9 cellular contexts compared by ENCODE assay signal in the genomic region with DNA sequence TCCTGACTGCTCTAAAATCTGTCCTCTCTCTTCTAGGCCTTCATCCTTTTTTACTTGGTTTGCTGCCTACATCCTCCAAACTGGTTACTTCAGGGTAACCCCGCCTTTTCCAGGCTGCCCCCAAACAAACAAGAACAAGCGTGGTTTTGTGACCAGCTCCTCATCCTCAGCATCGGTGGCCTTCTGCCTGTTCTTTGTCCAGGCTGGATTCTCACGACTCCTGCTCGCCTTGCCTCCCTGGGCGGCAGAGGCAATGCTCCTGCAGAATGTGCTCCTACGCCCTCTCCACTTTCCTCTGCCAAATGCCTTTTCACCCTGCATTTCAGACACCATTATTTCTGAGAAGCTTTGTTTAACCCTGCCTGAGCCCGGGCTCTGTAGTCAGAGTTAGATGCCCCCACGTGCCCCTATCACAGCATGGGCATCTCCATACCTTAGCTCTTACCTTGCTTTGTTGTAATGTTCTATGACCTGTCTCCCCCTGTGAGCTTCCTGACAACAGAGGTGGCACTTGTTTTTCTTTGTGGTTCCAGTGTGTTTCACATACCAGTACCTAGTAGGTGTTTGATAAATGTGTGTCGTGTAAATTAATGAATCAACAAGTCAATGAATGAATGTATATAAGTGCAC.
DNase-seq lines count a peak whose midpoint lies in the region; ATAC-seq and TF ChIP-seq lines count a peak whose summit lies in the region.
"Had no signal": no experiment of that assay in that cellular context is flagged by ENCODE, and none has a peak within 500 bp of the region (broad histone marks: within the 10 kb centered on the region; RNA-seq: fewer than 3 reads in every experiment).

No MANE protein-coding gene starts in this region.

- peak overlapping the region; percentile 100 for H3K27ac ChIP-seq in ACC112 (ENCODE audit: low read depth, low read length)
- peak overlapping the region; percentile 72; the same call in 1 of the 2 replicates for H3K27ac ChIP-seq in HUES6 (ENCODE audit: low read depth, low read length)
- H3K27ac ChIP-seq in naive thymus-derived CD4-positive, alpha-beta T cell (ENCODE audit: low read depth, low read length) = peak overlapping the region; percentile 61
- H3K27ac ChIP-seq in left lung = peak overlapping the region in 1 of 2 donors; percentile 74

- POLR2A ChIA-PET in MCF 10A (lab: Yijun Ruan, JAX) = interaction anchor here (0.6 to 2.6 kb wide), 11 partner anchors 9 to 339 kb away, joined by 3 to 37 read pairs (median 9); no protein-coding TSS in a partner anchor
- POLR2A ChIA-PET in naive thymus-derived CD4-positive, alpha-beta T cell (lab: Charles Lee) = interaction anchor here (0.9 to 1.9 kb wide), 5 partner anchors 10 to 192 kb away, joined by 3 to 13 read pairs (median 4); a partner anchor contains a TSS

- H3K9me3 ChIP-seq in HUES6 (ENCODE audit: control insufficient read depth, insufficient read depth, low read depth, low read length) (no peaks in the 10 kb centered on the region), left lung (no peaks in the 10 kb centered on the region)
- no peaks in the 10 kb centered on the region for H3K9me3 ChIP-seq in naive thymus-derived CD4-positive, alpha-beta T cell (ENCODE audit: control insufficient read depth in 2 of 3, low read length in 3 of 3)

- no peak for DNase-seq in MCF 10A (ENCODE audit: unreplicated experiment)
- DNase-seq in naive thymus-derived CD4-positive, alpha-beta T cell = peak in 3 of 9 donors; percentile 9 to 36 (median 19)
- DNase-seq in left lung = no peak
- no peak for DNase-seq in COLO668 (lab: John Stamatoyannopoulos, UW; ENCODE audit: unreplicated experiment)
- DNase-seq: NCI-H526 had no signal

- no peaks in the 10 kb centered on the region for H3K27me3 Mint-ChIP-seq in MCF 10A (ENCODE audit: insufficient read depth, unreplicated experiment)
- no peaks in the 10 kb centered on the region for H3K27me3 Mint-ChIP-seq in naive thymus-derived CD4-positive, alpha-beta T cell

- H3K4me1 Mint-ChIP-seq in MCF 10A (ENCODE audit: insufficient read depth, unreplicated experiment) = peaks cover 41% of the 10 kb centered on the region
- peaks cover 37 to 57% (median 51%) of the 10 kb centered on the region in 7 donors for H3K4me1 Mint-ChIP-seq in naive thymus-derived CD4-positive, alpha-beta T cell

- no peak for ATAC-seq in naive thymus-derived CD4-positive, alpha-beta T cell
- ATAC-seq in HG03571 (IDR thresholded peaks at IDR 0.05; ENCODE audit: unreplicated experiment) (no peak), left lung (no peak), HG02884 (IDR thresholded peaks at IDR 0.05; ENCODE audit: unreplicated experiment) (no peak)

- peaks cover 2% of the 10 kb centered on the region for H3K9me3 Mint-ChIP-seq in MCF 10A (ENCODE audit: unreplicated experiment)
- peaks cover 0 to 3% (median 0%) of the 10 kb centered on the region in 11 donors for H3K9me3 Mint-ChIP-seq in naive thymus-derived CD4-positive, alpha-beta T cell

- no peak overlapping the region for H3K4me3 ChIP-seq in ACC112 (ENCODE audit: low read depth, low read length)
- H3K4me3 ChIP-seq in HUES6 (ENCODE audit: low read depth, low read length) = no peak overlapping the region
- no peak overlapping the region for H3K4me3 ChIP-seq in naive thymus-derived CD4-positive, alpha-beta T cell (ENCODE audit: low read length)
- H3K4me3 ChIP-seq in left lung = no peak overlapping the region

- H2AFZ ChIP-seq in ACC112 (ENCODE audit: low read length, unreplicated experiment) = no peak overlapping the region

- H3K79me2 ChIP-seq in ACC112 (ENCODE audit: control insufficient read depth, insufficient read depth, low read length, unreplicated experiment) = peaks cover 39% of the 10 kb centered on the region

- peak overlapping the region; percentile 52 for H3K4me3 Mint-ChIP-seq in MCF 10A (ENCODE audit: unreplicated experiment)
- peak overlapping the region; percentile 23 to 77 (median 62) for H3K4me3 Mint-ChIP-seq in naive thymus-derived CD4-positive, alpha-beta T cell

- H3K9ac ChIP-seq in HUES6 (ENCODE audit: low read length) = no peak overlapping the region

- TF ChIP-seq CTCF in MCF 10A (IDR thresholded peaks at IDR 0.05; ENCODE audit: unreplicated experiment) (no peak), left lung (IDR thresholded peaks at IDR 0.05) (no peak)

- H3K27me3 ChIP-seq in ACC112 (ENCODE audit: insufficient read depth, low read length) (no peaks in the 10 kb centered on the region), HUES6 (ENCODE audit: control insufficient read depth, insufficient read depth, low read length) (no peaks in the 10 kb centered on the region), left lung (no peaks in the 10 kb centered on the region)
- no peaks in the 10 kb centered on the region for H3K27me3 ChIP-seq in naive thymus-derived CD4-positive, alpha-beta T cell (ENCODE audit: control insufficient read depth in 2 of 2, insufficient read depth in 2 of 2, low read length in 2 of 2)

- H3K36me3 ChIP-seq in ACC112 (ENCODE audit: insufficient read depth, low read length) = no peaks in the 10 kb centered on the region
- no peaks in the 10 kb centered on the region for H3K36me3 ChIP-seq in HUES6 (ENCODE audit: control insufficient read depth, insufficient read depth, low read length)
- H3K36me3 ChIP-seq in naive thymus-derived CD4-positive, alpha-beta T cell (ENCODE audit: control insufficient read depth in 2 of 3, insufficient read depth in 3 of 3, low read length in 3 of 3) = no peaks in the 10 kb centered on the region
- H3K36me3 ChIP-seq in left lung = no peaks in the 10 kb centered on the region

- H3K27ac Mint-ChIP-seq in MCF 10A (ENCODE audit: low read depth, unreplicated experiment) = peak overlapping the region; percentile 95
- peak overlapping the region; percentile 72 to 97 (median 92) for H3K27ac Mint-ChIP-seq in naive thymus-derived CD4-positive, alpha-beta T cell

- CTCF ChIA-PET in MCF 10A (lab: Yijun Ruan, JAX) = interaction anchor here (0.5 kb wide), 1 partner anchor 724 kb away, joined by 3 read pairs; no protein-coding TSS in a partner anchor
- CTCF ChIA-PET in naive thymus-derived CD4-positive, alpha-beta T cell (lab: Charles Lee) = interaction anchor here (0.7 to 1.4 kb wide), 2 partner anchors 151 to 152 kb away, joined by 4 read pairs; no protein-coding TSS in a partner anchor

- peaks cover 20% of the 10 kb centered on the region for H3K36me3 Mint-ChIP-seq in MCF 10A (ENCODE audit: insufficient read depth, unreplicated experiment)
- peaks cover 2 to 18% (median 9%) of the 10 kb centered on the region in 5 donors for H3K36me3 Mint-ChIP-seq in naive thymus-derived CD4-positive, alpha-beta T cell

- intact Hi-C loops in MCF 10A (cut with micrococcal nuclease) (no loop called here), left lung (cut with DNase I) (no loop called here)
- intact Hi-C loops in naive thymus-derived CD4-positive, alpha-beta T cell (cut with micrococcal nuclease) = loop anchor here (5.0 to 10.0 kb wide), 2 partner anchors 34 to 159 kb away; a partner anchor contains a TSS

- BruUV-seq in MCF 10A (replicated peaks; lab: Mats Ljungman, UMichigan) = no TSS peak

- peaks cover 30% of the 10 kb centered on the region for H3K4me1 ChIP-seq in ACC112 (ENCODE audit: control insufficient read depth, insufficient read depth, low read length, unreplicated experiment)
- H3K4me1 ChIP-seq in HUES6 (ENCODE audit: control insufficient read depth, insufficient read depth, low read length) = peaks cover 44% of the 10 kb centered on the region
- H3K4me1 ChIP-seq in naive thymus-derived CD4-positive, alpha-beta T cell (ENCODE audit: control insufficient read depth in 2 of 2, insufficient read depth in 2 of 2, low read length in 2 of 2) = peaks cover 26 to 39% of the 10 kb centered on the region in 2 donors
- peaks cover 23 to 45% of the 10 kb centered on the region in 2 donors for H3K4me1 ChIP-seq in left lung

Comparison
In these comparisons a context has a peak if more than half of its experiments do, and no peak if none do; other contexts are left out.
1. intact Hi-C loops: an anchor here in naive thymus-derived CD4-positive, alpha-beta T cell (5.0 to 10.0 kb wide); none called in MCF 10A and left lung.